8 cellular contexts compared by ENCODE assay signal in the genomic region with DNA sequence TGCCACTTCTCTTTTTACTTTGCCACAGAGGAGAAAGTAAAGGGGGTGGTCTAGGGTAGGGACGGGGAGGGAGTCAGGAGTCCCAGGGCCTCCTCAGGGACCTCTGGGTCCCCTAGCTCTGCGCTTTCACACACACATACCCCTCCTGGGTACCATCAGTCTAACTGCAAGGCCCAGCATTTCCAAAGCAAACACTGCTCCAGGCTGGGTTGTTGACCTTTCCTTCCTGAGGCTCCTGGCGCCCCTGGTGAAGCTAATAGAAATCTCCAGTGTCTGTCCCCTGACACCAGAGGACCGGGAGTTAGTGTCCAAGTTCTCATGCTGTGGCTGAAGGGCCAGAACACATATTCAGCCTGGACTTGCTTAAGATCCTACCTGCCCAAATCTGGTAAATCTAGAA. TPM values are rescaled to one million over a fixed set of nuclear protein-coding genes. Genes with fewer than 3 reads are reported as not detected.
DNase-seq lines count a peak whose midpoint lies in the region; ATAC-seq, FAIRE-seq and TF ChIP-seq lines count a peak whose summit lies in the region.
"Had no signal": no experiment of that assay in that cellular context is flagged by ENCODE, and none has a peak within 500 bp of the region (broad histone marks: within the 10 kb centered on the region; RNA-seq: fewer than 3 reads in every experiment).

No MANE protein-coding gene starts in this region.

- H3K36me3 Mint-ChIP-seq in immature natural killer cell, result peaks cover 0 to 33% (median 8%) of the 10 kb centered on the region in 3 donors
- H3K36me3 Mint-ChIP-seq in stimulated activated effector memory CD8-positive, alpha-beta T cell treated with anti-CD3 and anti-CD28 coated beads, Interleukin-12 subunit alpha, Interleukin-12 subunit beta, amount 100 ng/mL, for 72 hours, result peaks cover 49% of the 10 kb centered on the region

- CTCF ChIA-PET in RWPE1 (lab: Yijun Ruan, JAX), result interaction anchor here (0.9 to 1.6 kb wide), 3 partner anchors 9 to 404 kb away, joined by 3 to 5 read pairs (median 4); no protein-coding TSS in a partner anchor

- peaks cover 0 to 6% (median 0%) of the 10 kb centered on the region in 3 donors for H3K27me3 Mint-ChIP-seq in immature natural killer cell (ENCODE audit: low read depth in 3 of 3)
- H3K27me3 Mint-ChIP-seq: naive B cell had no signal

- ATAC-seq in stimulated activated effector memory CD8-positive, alpha-beta T cell treated with anti-CD3 and anti-CD28 coated beads, Interleukin-12 subunit alpha, Interleukin-12 subunit beta, amount 100 ng/mL, for 72 hours, result no peak
- ATAC-seq in HG03025 (IDR thresholded peaks at IDR 0.05; ENCODE audit: low FRiP score, unreplicated experiment) (no peak), GM19467 (IDR thresholded peaks at IDR 0.05; ENCODE audit: unreplicated experiment) (no peak)

- H3K27ac Mint-ChIP-seq in immature natural killer cell, result peak overlapping the region in 5 of 6 donors; percentile 18 to 91 (median 73)
- peak overlapping the region; percentile 86 for H3K27ac Mint-ChIP-seq in stimulated activated effector memory CD8-positive, alpha-beta T cell treated with anti-CD3 and anti-CD28 coated beads, Interleukin-12 subunit alpha, Interleukin-12 subunit beta, amount 100 ng/mL, for 72 hours

- peak; percentile 53 for DNase-seq in DMS153 treated with DMSO at 0.1 percent for 48 hours (lab: John Stamatoyannopoulos, UW; ENCODE audit: unreplicated experiment)
- no peak for DNase-seq in RWPE1 (ENCODE audit: low spot score)
- DNase-seq in immature natural killer cell, result no peak
- DNase-seq in stimulated activated effector memory CD8-positive, alpha-beta T cell treated with anti-CD3 and anti-CD28 coated beads, Interleukin-12 subunit alpha, Interleukin-12 subunit beta, amount 100 ng/mL, for 72 hours (ENCODE audit: low spot score in 2 of 2), result no peak
- no peak for DNase-seq in D721Med (ENCODE audit: insufficient read length, low spot score)
- DNase-seq: naive B cell had no signal

- POLR2A ChIA-PET in RWPE1 (lab: Yijun Ruan, JAX; ENCODE audit: low non-redundant PET), result no interaction called here

- 0 out of 2 replicates have a peak overlapping the region, but pooled peaks have one; percentile 4 for H3K27ac ChIP-seq in RWPE1

- H3K9me3 Mint-ChIP-seq in immature natural killer cell, result no peaks in the 10 kb centered on the region
- H3K9me3 Mint-ChIP-seq in stimulated activated effector memory CD8-positive, alpha-beta T cell treated with anti-CD3 and anti-CD28 coated beads, Interleukin-12 subunit alpha, Interleukin-12 subunit beta, amount 100 ng/mL, for 72 hours, result no peaks in the 10 kb centered on the region
- H3K9me3 Mint-ChIP-seq: naive B cell had no signal

- TF ChIP-seq CTCF in RWPE1 (conservative IDR thresholded peaks at IDR 0.05; ENCODE audit: low read depth) (no peak), D721Med (IDR thresholded peaks at IDR 0.05; ENCODE audit: insufficient read depth, missing control alignments) (no peak)

- H3K4me3 Mint-ChIP-seq in immature natural killer cell, result no peak overlapping the region
- no peak overlapping the region for H3K4me3 Mint-ChIP-seq in stimulated activated effector memory CD8-positive, alpha-beta T cell treated with anti-CD3 and anti-CD28 coated beads, Interleukin-12 subunit alpha, Interleukin-12 subunit beta, amount 100 ng/mL, for 72 hours

- no peak for FAIRE-seq in D721Med (lab: Jason Lieb, UNC)

- H3K4me1 Mint-ChIP-seq in immature natural killer cell, result peaks cover 42 to 60% of the 10 kb centered on the region in 2 donors
- peaks cover 67% of the 10 kb centered on the region for H3K4me1 Mint-ChIP-seq in stimulated activated effector memory CD8-positive, alpha-beta T cell treated with anti-CD3 and anti-CD28 coated beads, Interleukin-12 subunit alpha, Interleukin-12 subunit beta, amount 100 ng/mL, for 72 hours

RNA-seq across cellular contexts. Expression of gene TMEM63A, which starts 3.9 kb away (rescaled TPM):
- polyA plus RNA-seq in immature natural killer cell, result 10 to 100 TPM; 10.1 to 27.4 (median 11.1) TPM

RNA-seq across cellular contexts. Expression of gene LEFTY1, which starts 10.7 kb away (rescaled TPM):
- not detected for polyA plus RNA-seq in immature natural killer cell

RNA-seq across cellular contexts. Expression of gene PYCR2, which starts 45.8 kb away (rescaled TPM):
- polyA plus RNA-seq in immature natural killer cell, result 100 to 1,000 TPM in 1 of 3 donors, 10 to 100 TPM in 2; 62.0 to 106 (median 72.0) TPM
